Comparison of ENCODE assay signal across 30 cellular contexts in genomic region chr2:44688442-44689124, GRCh38.
"Had no signal": no experiment of that assay in that cellular context is flagged by ENCODE, and none has a peak within 500 bp of the region (broad histone marks: within the 10 kb centered on the region; RNA-seq: fewer than 3 reads in every experiment).

No MANE protein-coding gene starts in this region.

- FAIRE-seq: urothelium cell line had no signal

- H3K27me3 ChIP-seq: neutrophil, ovary, spleen, suprapubic skin, testis, tibial artery, transverse colon, upper lobe of left lung, vagina had no signal

- H3K79me2 ChIP-seq: parathyroid adenoma had no signal

- H3K27ac ChIP-seq: neutrophil, ovary, parathyroid adenoma, psoas muscle, skin epidermis, spleen, suprapubic skin, testis, tibial artery, transverse colon, upper lobe of left lung, vagina had no signal

- H3K9ac ChIP-seq: parathyroid adenoma had no signal

- H3K9me3 ChIP-seq: neutrophil, ovary, psoas muscle, spleen, suprapubic skin, testis, tibial artery, transverse colon, upper lobe of left lung, vagina had no signal

- DNase-seq: naive thymus-derived CD8-positive, alpha-beta T cell; nephron progenitor cell; nucleus accumbens; ovary; posterior cingulate gyrus; psoas muscle; right cardiac atrium; spleen; stimulated activated CD4-positive, alpha-beta T cell treated with anti-CD3 and anti-CD28 coated beads, Interleukin-12 subunit alpha, Interleukin-12 subunit beta, amount 100 ng/mL, for 4 hours; stimulated activated CD4-positive, alpha-beta T cell treated with anti-CD3 and anti-CD28 coated beads, Interleukin-1b, Interleukin-23, amount 100 ng/mL, for 48 hours; stimulated activated CD4-positive, alpha-beta T cell treated with anti-CD3 and anti-CD28 coated beads, Interleukin-4, amount 100 ng/mL, for 1 hour; stimulated activated CD4-positive, alpha-beta T cell treated with anti-CD3 and anti-CD28 coated beads, Interleukin-4, amount 100 ng/mL, for 4 hours; stimulated activated CD8-positive, alpha-beta memory T cell treated with anti-CD3 and anti-CD28 coated beads, Interleukin-4, amount 100 ng/mL, for 48 hours; stimulated activated naive CD4-positive, alpha-beta T cell; stimulated activated naive CD8-positive, alpha-beta T cell treated with anti-CD3 and anti-CD28 coated beads, Interleukin-15, amount 100 ng/mL, for 72 hours; stimulated activated naive CD8-positive, alpha-beta T cell treated with anti-CD3 and anti-CD28 coated beads, Interleukin-15, Interleukin-2, amounts not matched to agents 100 U/mL and 50 U/mL, for 24 hours; substantia nigra; testis; tibial artery; transverse colon; upper lobe of left lung had no signal

- ATAC-seq: naive thymus-derived CD8-positive, alpha-beta T cell; natural killer cell treated with Interleukin-12 subunit alpha and Interleukin-12 subunit beta and Interleukin-15 and Interleukin-18, amount 100 ng/mL, for 72 hours; psoas muscle; right cardiac atrium; sciatic nerve; stimulated activated naive CD8-positive, alpha-beta T cell treated with anti-CD3 and anti-CD28 coated beads, Interleukin-15, amount 100 ng/mL, for 72 hours; stimulated activated naive CD8-positive, alpha-beta T cell treated with anti-CD3 and anti-CD28 coated beads, Interleukin-15, Interleukin-2, amounts not matched to agents 100 U/mL and 50 U/mL, for 24 hours had no signal

- H3K4me3 ChIP-seq: ovary, psoas muscle, skin epidermis, smooth muscle cell, spleen, suprapubic skin, testis, tibial artery, transverse colon, upper lobe of left lung, vagina had no signal

- H3K36me3 ChIP-seq: neutrophil, ovary, spleen, suprapubic skin, tibial artery, transverse colon, upper lobe of left lung, vagina had no signal

- H3K4me2 ChIP-seq: smooth muscle cell had no signal

- H2AFZ ChIP-seq: parathyroid adenoma had no signal

- H3K4me1 ChIP-seq: parathyroid adenoma, spleen, suprapubic skin, testis, tibial artery, transverse colon, upper lobe of left lung, vagina had no signal
